11 cellular contexts compared by ENCODE assay signal in the genomic region with DNA sequence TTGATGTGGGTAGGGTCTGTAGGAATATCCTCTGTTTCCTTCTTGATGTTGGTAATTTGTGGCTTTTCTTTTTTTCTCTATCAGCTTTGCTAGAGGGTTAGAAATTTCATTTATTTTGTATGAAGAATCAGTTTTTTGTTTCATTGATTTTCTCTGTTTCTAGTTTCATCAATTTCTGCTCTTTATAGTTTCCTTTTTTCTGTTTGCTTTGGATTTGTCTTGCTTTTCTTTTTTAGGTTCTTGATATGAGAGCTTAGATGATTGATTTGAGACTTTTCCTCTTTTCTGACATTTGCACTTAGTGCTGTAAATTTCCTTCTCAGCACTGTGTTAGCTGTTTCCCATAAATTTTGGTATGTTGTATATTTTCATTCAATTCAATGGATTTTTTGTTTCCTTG.
"Had no signal": no experiment of that assay in that cellular context is flagged by ENCODE, and none has a peak within 500 bp of the region (broad histone marks: within the 10 kb centered on the region; RNA-seq: fewer than 3 reads in every experiment).

No MANE protein-coding gene starts in this region.

- H3K27ac ChIP-seq: GM23248 had no signal

- H3K9me3 ChIP-seq: HAP-1 had no signal

- H3K4me2 ChIP-seq: GM23338 had no signal

- H3K9ac ChIP-seq: GM23248 had no signal

- H2AFZ ChIP-seq: GM23248, GM23338 had no signal

- H3K4me1 ChIP-seq: HAP-1 had no signal

- DNase-seq: GM23248, GOT3, H7, H9, HCEC 1CT, HFFc6 had no signal

- H3K4me3 ChIP-seq: GM23248, GM23338, HAP-1 had no signal

- FAIRE-seq: H1, H54 had no signal

- H3K36me3 ChIP-seq: HAP-1 had no signal

- ATAC-seq: GM23338, HCT116 had no signal
